ENCODE assay signal across 1 cellular context in the genomic region with DNA sequence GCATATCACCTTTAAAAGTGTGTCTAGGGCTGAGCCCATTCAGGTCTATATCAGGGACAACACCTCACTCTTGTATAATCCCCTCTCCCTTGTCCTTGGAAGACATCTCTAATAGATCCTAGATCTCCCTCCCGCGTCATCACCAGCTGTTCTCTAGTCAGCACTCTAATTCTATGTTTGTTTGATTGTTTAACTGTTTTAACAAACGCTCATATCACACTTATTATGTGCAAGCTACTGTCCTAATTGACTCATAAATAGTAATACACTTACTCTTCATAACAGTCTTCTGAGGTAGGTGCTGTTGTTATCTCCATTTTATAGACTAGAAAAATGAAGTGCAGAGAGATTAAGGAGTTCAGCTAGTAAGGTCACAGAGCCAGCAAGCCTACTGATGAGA.
TF ChIP-seq lines count a peak whose summit lies in the region.

No MANE protein-coding gene starts in this region.

TF ChIP-seq in SK-N-SH treated with all-trans-retinoic acid at 6 μM for 48 hours, 23 proteins besides CTCF, POLR2A, EP300 and RAD21 (continued from another document):
- TF ChIP-seq POU6F1 (CRISPR knock-in tag; IDR thresholded peaks at IDR 0.05; ENCODE audit: borderline replicate concordance, low read depth) (no peak), CREB5 (CRISPR knock-in tag; IDR thresholded peaks at IDR 0.05; ENCODE audit: low read depth) (no peak), GLIS3 (CRISPR knock-in tag; IDR thresholded peaks at IDR 0.05) (no peak), ZNF8 (CRISPR knock-in tag; IDR thresholded peaks at IDR 0.05) (no peak), ZNF565 (CRISPR knock-in tag; conservative IDR thresholded peaks at IDR 0.05; ENCODE audit: low read depth) (no peak), OSR1 (CRISPR knock-in tag; IDR thresholded peaks at IDR 0.05) (no peak), CSDC2 (CRISPR knock-in tag; IDR thresholded peaks at IDR 0.05) (no peak), ARNTL (CRISPR knock-in tag; IDR thresholded peaks at IDR 0.05; ENCODE audit: borderline replicate concordance, low read depth) (no peak), RARB (CRISPR knock-in tag; IDR thresholded peaks at IDR 0.05) (no peak), SNAI2 (CRISPR knock-in tag; IDR thresholded peaks at IDR 0.05) (no peak), ZNF70 (CRISPR knock-in tag; IDR thresholded peaks at IDR 0.05) (no peak), ZC3H10 (CRISPR knock-in tag; IDR thresholded peaks at IDR 0.05) (no peak), TCF4 (CRISPR knock-in tag; IDR thresholded peaks at IDR 0.05; ENCODE audit: borderline replicate concordance) (no peak), ESRRG (CRISPR knock-in tag; IDR thresholded peaks at IDR 0.05) (no peak), ZFP3 (CRISPR knock-in tag; IDR thresholded peaks at IDR 0.05) (no peak)
- TF ChIP-seq, protein P1, sequence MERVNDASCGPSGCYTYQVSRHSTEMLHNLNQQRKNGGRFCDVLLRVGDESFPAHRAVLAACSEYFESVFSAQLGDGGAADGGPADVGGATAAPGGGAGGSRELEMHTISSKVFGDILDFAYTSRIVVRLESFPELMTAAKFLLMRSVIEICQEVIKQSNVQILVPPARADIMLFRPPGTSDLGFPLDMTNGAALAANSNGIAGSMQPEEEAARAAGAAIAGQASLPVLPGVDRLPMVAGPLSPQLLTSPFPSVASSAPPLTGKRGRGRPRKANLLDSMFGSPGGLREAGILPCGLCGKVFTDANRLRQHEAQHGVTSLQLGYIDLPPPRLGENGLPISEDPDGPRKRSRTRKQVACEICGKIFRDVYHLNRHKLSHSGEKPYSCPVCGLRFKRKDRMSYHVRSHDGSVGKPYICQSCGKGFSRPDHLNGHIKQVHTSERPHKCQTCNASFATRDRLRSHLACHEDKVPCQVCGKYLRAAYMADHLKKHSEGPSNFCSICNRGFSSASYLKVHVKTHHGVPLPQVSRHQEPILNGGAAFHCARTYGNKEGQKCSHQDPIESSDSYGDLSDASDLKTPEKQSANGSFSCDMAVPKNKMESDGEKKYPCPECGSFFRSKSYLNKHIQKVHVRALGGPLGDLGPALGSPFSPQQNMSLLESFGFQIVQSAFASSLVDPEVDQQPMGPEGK (CRISPR knock-in tag; IDR thresholded peaks at IDR 0.05; ENCODE audit: borderline replicate concordance): no peak
